11 cellular contexts compared by ENCODE assay signal in genomic region chr6:133895573-133896343, GRCh38. TPM values are rescaled to one million over a fixed set of nuclear protein-coding genes. Genes with fewer than 3 reads are reported as not detected.
DNase-seq lines count a peak whose midpoint lies in the region; ATAC-seq and TF ChIP-seq lines count a peak whose summit lies in the region.
"Had no signal": no experiment of that assay in that cellular context is flagged by ENCODE, and none has a peak within 500 bp of the region (broad histone marks: within the 10 kb centered on the region; RNA-seq: fewer than 3 reads in every experiment).

No MANE protein-coding gene starts in this region.

- TF ChIP-seq CTCF in SK-N-SH (IDR thresholded peaks at IDR 0.05) (no peak), fibroblast of the aortic adventitia (IDR thresholded peaks at IDR 0.05; ENCODE audit: insufficient read depth, low read length) (peak; percentile 22), uterus (IDR thresholded peaks at IDR 0.05) (no peak)

- H3K9me3 ChIP-seq in SK-N-SH (no peaks in the 10 kb centered on the region), uterus (no peaks in the 10 kb centered on the region)

- peaks cover 9% of the 10 kb centered on the region for H3K36me3 Mint-ChIP-seq in activated T-helper 17 cell treated with anti-CD3 and anti-CD28 coated beads, Interleukin-2, amount 50 U/mL, for 72 hours (ENCODE audit: low read depth)
- H3K36me3 Mint-ChIP-seq: activated naive CD4-positive, alpha-beta T cell treated with anti-CD3 and anti-CD28 coated beads, Interleukin-2, amount 10 ng/mL, durations not matched to agents 7 days and 5 days had no signal

- 0 out of 2 replicates have a peak overlapping the region, but pooled peaks have one; percentile 7 for H3K4me2 ChIP-seq in SK-N-SH

- no peaks in the 10 kb centered on the region for H3K9me2 ChIP-seq in SK-N-SH

- TF ChIP-seq EP300 in SK-N-SH (IDR thresholded peaks at IDR 0.05; ENCODE audit: borderline replicate concordance in 1 of 2, low read depth in 1 of 2, low read length in 1 of 2), result no peak

- H3K27ac Mint-ChIP-seq in activated T-helper 17 cell treated with anti-CD3 and anti-CD28 coated beads, Interleukin-2, amount 50 U/mL, for 72 hours, result no peak overlapping the region
- H3K27ac Mint-ChIP-seq: activated naive CD4-positive, alpha-beta T cell treated with anti-CD3 and anti-CD28 coated beads, Interleukin-2, amount 10 ng/mL, durations not matched to agents 7 days and 5 days had no signal

- H3K36me3 ChIP-seq in SK-N-SH (replicated peaks in 1 of 2; ENCODE audit: control insufficient read depth in 1 of 2, insufficient read depth in 2 of 2, low read length in 1 of 2) (no peaks in the 10 kb centered on the region), uterus (no peaks in the 10 kb centered on the region)

- CTCF ChIA-PET in SK-N-SH (lab: Yijun Ruan, JAX), result interaction anchor here (0.6 to 9.4 kb wide), 5 partner anchors 21 to 201 kb away, joined by 3 to 51 read pairs (median 6); no protein-coding TSS in a partner anchor

- H3K9ac ChIP-seq in SK-N-SH, result no peak overlapping the region

- H3K4me3 ChIP-seq in SK-N-SH (ENCODE audit: low read depth in 2 of 2, low read length in 1 of 2), result no peak overlapping the region
- H3K4me3 ChIP-seq in fibroblast of the aortic adventitia (ENCODE audit: low read depth, low read length), result peak overlapping the region; percentile 57
- H3K4me3 ChIP-seq in uterus, result peak overlapping the region in 1 of 2 donors; percentile 28

- peaks cover 0 to 8% of the 10 kb centered on the region in 2 experiments; a peak in 1 of 4 replicates for H3K4me1 ChIP-seq in SK-N-SH (ENCODE audit: control insufficient read depth in 1 of 2, insufficient read depth in 2 of 2, low read depth in 1 of 2, low read length in 1 of 2)
- no peaks in the 10 kb centered on the region for H3K4me1 ChIP-seq in uterus

- no peaks in the 10 kb centered on the region for H3K79me2 ChIP-seq in SK-N-SH (ENCODE audit: insufficient read depth)

- intact Hi-C loops in uterus (cut with DNase I; ENCODE audit: low total_unique reads), result no loop called here

- 18% methylated on average over 37 of the region's 45 CpGs for WGBS in SK-N-SH (ENCODE audit: low lambda C conversion rate)

- H3F3A ChIP-seq in SK-N-SH (replicated peaks; ENCODE audit: insufficient read depth), result no peaks in the 10 kb centered on the region

- TF ChIP-seq POLR2A in uterus (IDR thresholded peaks at IDR 0.05), result no peak

- peaks cover 68% of the 10 kb centered on the region for H3K27me3 Mint-ChIP-seq in activated T-helper 17 cell treated with anti-CD3 and anti-CD28 coated beads, Interleukin-2, amount 50 U/mL, for 72 hours

- H3K27ac ChIP-seq in SK-N-SH (ENCODE audit: low read depth in 2 of 2, low read length in 1 of 2), result no peak overlapping the region
- H3K27ac ChIP-seq in uterus, result peak overlapping the region; percentile 39 to 63
- H3K27ac ChIP-seq: C4-2B had no signal

- no peak overlapping the region for H3K4me3 Mint-ChIP-seq in activated T-helper 17 cell treated with anti-CD3 and anti-CD28 coated beads, Interleukin-2, amount 50 U/mL, for 72 hours
- H3K4me3 Mint-ChIP-seq: activated naive CD4-positive, alpha-beta T cell treated with anti-CD3 and anti-CD28 coated beads, Interleukin-2, amount 10 ng/mL, durations not matched to agents 7 days and 5 days had no signal

- H3K27me3 ChIP-seq in SK-N-SH (ENCODE audit: insufficient read depth) (peaks cover 68% of the 10 kb centered on the region), uterus (peaks cover 0 to 10% of the 10 kb centered on the region in 2 donors)

- H2AFZ ChIP-seq in SK-N-SH (ENCODE audit: low read depth), result no peak overlapping the region

- no peaks in the 10 kb centered on the region for H4K20me1 ChIP-seq in SK-N-SH (ENCODE audit: insufficient read depth)

- no peaks in the 10 kb centered on the region for H3K9me3 Mint-ChIP-seq in activated T-helper 17 cell treated with anti-CD3 and anti-CD28 coated beads, Interleukin-2, amount 50 U/mL, for 72 hours
- H3K9me3 Mint-ChIP-seq: activated naive CD4-positive, alpha-beta T cell treated with anti-CD3 and anti-CD28 coated beads, Interleukin-2, amount 10 ng/mL, durations not matched to agents 7 days and 5 days had no signal

- ATAC-seq in SK-N-SH treated with all-trans-retinoic acid at 6 μM for 48 hours (no peak; the same call in 1 of the 3 replicates), GM18907 (IDR thresholded peaks at IDR 0.05; ENCODE audit: unreplicated experiment) (no peak)
- no peak for ATAC-seq in activated T-helper 17 cell treated with anti-CD3 and anti-CD28 coated beads, Interleukin-2, amount 50 U/mL, for 72 hours (replicated peaks)

- TF ChIP-seq RAD21 in SK-N-SH (IDR thresholded peaks at IDR 0.05; ENCODE audit: low read length), result no peak

- H3K4me1 Mint-ChIP-seq in activated T-helper 17 cell treated with anti-CD3 and anti-CD28 coated beads, Interleukin-2, amount 50 U/mL, for 72 hours, result peaks cover 9% of the 10 kb centered on the region

- POLR2A ChIA-PET in SK-N-SH (lab: Yijun Ruan, JAX), result no interaction called here

- DNase-seq in SK-N-SH (no peak), fibroblast of the aortic adventitia (ENCODE audit: low read depth) (peak; percentile 48), myocyte (ENCODE audit: low read depth) (peak; percentile 24), uterus (peak in 1 of 2 donors; percentile 49), DMS153 (lab: John Stamatoyannopoulos, UW) (no peak)
- DNase-seq: activated naive CD4-positive, alpha-beta T cell treated with anti-CD3 and anti-CD28 coated beads, Interleukin-2, amount 10 ng/mL, durations not matched to agents 7 days and 5 days; T-helper 2 cell had no signal

TF ChIP-seq in SK-N-SH, 30 proteins besides CTCF, POLR2A, EP300 and RAD21 (continues in another document):
- TF ChIP-seq MXI1 (IDR thresholded peaks at IDR 0.05; ENCODE audit: low read depth, low read length) (no peak), JUND (IDR thresholded peaks at IDR 0.05) (no peak), SMC3 (IDR thresholded peaks at IDR 0.05; ENCODE audit: low read depth, low read length) (no peak), ELF1 (IDR thresholded peaks at IDR 0.05) (no peak)
- TF ChIP-seq, protein P1, sequence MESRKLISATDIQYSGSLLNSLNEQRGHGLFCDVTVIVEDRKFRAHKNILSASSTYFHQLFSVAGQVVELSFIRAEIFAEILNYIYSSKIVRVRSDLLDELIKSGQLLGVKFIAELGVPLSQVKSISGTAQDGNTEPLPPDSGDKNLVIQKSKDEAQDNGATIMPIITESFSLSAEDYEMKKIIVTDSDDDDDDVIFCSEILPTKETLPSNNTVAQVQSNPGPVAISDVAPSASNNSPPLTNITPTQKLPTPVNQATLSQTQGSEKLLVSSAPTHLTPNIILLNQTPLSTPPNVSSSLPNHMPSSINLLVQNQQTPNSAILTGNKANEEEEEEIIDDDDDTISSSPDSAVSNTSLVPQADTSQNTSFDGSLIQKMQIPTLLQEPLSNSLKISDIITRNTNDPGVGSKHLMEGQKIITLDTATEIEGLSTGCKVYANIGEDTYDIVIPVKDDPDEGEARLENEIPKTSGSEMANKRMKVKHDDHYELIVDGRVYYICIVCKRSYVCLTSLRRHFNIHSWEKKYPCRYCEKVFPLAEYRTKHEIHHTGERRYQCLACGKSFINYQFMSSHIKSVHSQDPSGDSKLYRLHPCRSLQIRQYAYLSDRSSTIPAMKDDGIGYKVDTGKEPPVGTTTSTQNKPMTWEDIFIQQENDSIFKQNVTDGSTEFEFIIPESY (IDR thresholded peaks at IDR 0.05; ENCODE audit: borderline replicate concordance, low read depth), result no peak

TF ChIP-seq in SK-N-SH treated with all-trans-retinoic acid at 6 μM for 48 hours, 23 proteins besides CTCF, POLR2A, EP300 and RAD21 (continues in another document):
- TF ChIP-seq PPARA (CRISPR knock-in tag; IDR thresholded peaks at IDR 0.05; ENCODE audit: borderline replicate concordance) (no peak), ZC3H10 (CRISPR knock-in tag; IDR thresholded peaks at IDR 0.05) (no peak), GLIS3 (CRISPR knock-in tag; IDR thresholded peaks at IDR 0.05) (no peak), ZFP30 (CRISPR knock-in tag; IDR thresholded peaks at IDR 0.05) (no peak)
- TF ChIP-seq, protein P2, sequence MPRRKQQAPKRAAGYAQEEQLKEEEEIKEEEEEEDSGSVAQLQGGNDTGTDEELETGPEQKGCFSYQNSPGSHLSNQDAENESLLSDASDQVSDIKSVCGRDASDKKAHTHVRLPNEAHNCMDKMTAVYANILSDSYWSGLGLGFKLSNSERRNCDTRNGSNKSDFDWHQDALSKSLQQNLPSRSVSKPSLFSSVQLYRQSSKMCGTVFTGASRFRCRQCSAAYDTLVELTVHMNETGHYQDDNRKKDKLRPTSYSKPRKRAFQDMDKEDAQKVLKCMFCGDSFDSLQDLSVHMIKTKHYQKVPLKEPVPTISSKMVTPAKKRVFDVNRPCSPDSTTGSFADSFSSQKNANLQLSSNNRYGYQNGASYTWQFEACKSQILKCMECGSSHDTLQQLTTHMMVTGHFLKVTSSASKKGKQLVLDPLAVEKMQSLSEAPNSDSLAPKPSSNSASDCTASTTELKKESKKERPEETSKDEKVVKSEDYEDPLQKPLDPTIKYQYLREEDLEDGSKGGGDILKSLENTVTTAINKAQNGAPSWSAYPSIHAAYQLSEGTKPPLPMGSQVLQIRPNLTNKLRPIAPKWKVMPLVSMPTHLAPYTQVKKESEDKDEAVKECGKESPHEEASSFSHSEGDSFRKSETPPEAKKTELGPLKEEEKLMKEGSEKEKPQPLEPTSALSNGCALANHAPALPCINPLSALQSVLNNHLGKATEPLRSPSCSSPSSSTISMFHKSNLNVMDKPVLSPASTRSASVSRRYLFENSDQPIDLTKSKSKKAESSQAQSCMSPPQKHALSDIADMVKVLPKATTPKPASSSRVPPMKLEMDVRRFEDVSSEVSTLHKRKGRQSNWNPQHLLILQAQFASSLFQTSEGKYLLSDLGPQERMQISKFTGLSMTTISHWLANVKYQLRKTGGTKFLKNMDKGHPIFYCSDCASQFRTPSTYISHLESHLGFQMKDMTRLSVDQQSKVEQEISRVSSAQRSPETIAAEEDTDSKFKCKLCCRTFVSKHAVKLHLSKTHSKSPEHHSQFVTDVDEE (CRISPR knock-in tag; IDR thresholded peaks at IDR 0.05), result no peak

RNA-seq across cellular contexts. Expression of gene TCF21, which starts 6.8 kb away (rescaled TPM):
- not detected in 2 replicates for polyA plus RNA-seq in SK-N-SH (2012; rRNA removed)
- polyA plus RNA-seq in SK-N-SH (2012; cell fraction: cytosol; rRNA removed), result not detected in 2 replicates
- not detected in 2 replicates for polyA plus RNA-seq in SK-N-SH (2012; cell fraction: nucleus; rRNA removed)
- total RNA-seq in fibroblast of the aortic adventitia (ENCODE audit: low replicate concordance) (2.9 and 5.0 TPM in 2 replicates), myocyte (0.03 TPM in 1 of 2 replicates, not detected in the other), uterus (1 to 10 TPM; 1.5 to 9.1 (median 4.7) TPM)
- polyA plus RNA-seq in myocyte (2012), result not detected
- not detected for total RNA-seq in activated T-helper 17 cell treated with anti-CD3 and anti-CD28 coated beads, Interleukin-2, amount 50 U/mL, for 72 hours

RNA-seq across cellular contexts. Expression of gene TBPL1, which starts 57.3 kb away (rescaled TPM):
- 16.3 and 22.4 TPM in 2 replicates for polyA plus RNA-seq in SK-N-SH (2012; rRNA removed)
- polyA plus RNA-seq in SK-N-SH (2012; cell fraction: cytosol; rRNA removed), result 26.6 and 37.5 TPM in 2 replicates
- 7.1 and 15.6 TPM in 2 replicates for polyA plus RNA-seq in SK-N-SH (2012; cell fraction: nucleus; rRNA removed)
- total RNA-seq in fibroblast of the aortic adventitia (ENCODE audit: low replicate concordance) (10.9 and 30.2 TPM in 2 replicates), myocyte (8.6 and 17.4 TPM in 2 replicates), uterus (10 to 100 TPM in 3 of 4 donors, 1 to 10 TPM in 1; 4.4 to 30.6 (median 19.7) TPM)
- polyA plus RNA-seq in myocyte (2012), result 18.8 TPM
- 10 to 100 TPM; 14.7 to 25.8 TPM for total RNA-seq in activated T-helper 17 cell treated with anti-CD3 and anti-CD28 coated beads, Interleukin-2, amount 50 U/mL, for 72 hours

Comparison
In these comparisons a context has a peak if more than half of its experiments do, and no peak if none do; other contexts are left out.
1. DNase-seq: peak in fibroblast of the aortic adventitia (single experiment) and myocyte (single experiment); none in SK-N-SH (single experiment) and DMS153 (single experiment).
2. H3K27ac ChIP-seq: peak in uterus (2 of 2); none in SK-N-SH (0 of 2).